Comparison of ENCODE assay signal across 7 cellular contexts in the genomic region with DNA sequence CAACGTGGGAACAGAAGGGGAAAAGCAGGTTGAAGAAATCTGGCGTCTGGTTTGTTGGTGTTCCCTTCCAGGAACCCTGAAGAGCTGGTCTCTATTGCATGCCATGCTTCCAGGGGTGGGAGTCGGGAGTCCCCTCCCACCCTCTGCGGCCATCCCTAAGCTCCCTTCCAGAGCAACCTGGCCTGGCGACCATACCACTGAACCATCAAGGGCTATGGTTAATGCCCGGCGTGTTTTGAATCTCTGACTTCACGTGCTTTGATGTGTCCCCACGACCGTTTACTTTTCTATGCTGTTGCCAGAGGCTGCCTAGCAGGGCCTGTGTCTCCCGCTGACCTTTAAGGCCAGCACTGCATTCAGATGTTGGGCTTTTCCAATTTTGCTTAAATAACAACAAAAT. TPM values are rescaled to one million over a fixed set of nuclear protein-coding genes. Genes with fewer than 3 reads are reported as not detected.
A peak's percentile ranks its signal among the peaks of the same experiment; 100 is the strongest.
DNase-seq lines count a peak whose midpoint lies in the region; ATAC-seq and TF ChIP-seq lines count a peak whose summit lies in the region.

No MANE protein-coding gene starts in this region.

- peak overlapping the region; percentile 88 for H3K4me3 Mint-ChIP-seq in T-helper 17 cell

- H3K4me3 ChIP-seq in HL-60 (replicated peaks; ENCODE audit: insufficient read depth, low read length) (peak overlapping the region; percentile 77), iPS-11a (ENCODE audit: low read depth, low read length) (peak overlapping the region; percentile 47), skeletal muscle cell (ENCODE audit: low read depth, low read length) (peak overlapping the region; percentile 72)

- H3K27me3 Mint-ChIP-seq in T-helper 17 cell, result no peaks in the 10 kb centered on the region

- no peaks in the 10 kb centered on the region for H3K9me3 ChIP-seq in T-helper 17 cell (ENCODE audit: control insufficient read depth, low read length, poor library complexity, severe bottlenecking)

- H3K36me3 Mint-ChIP-seq in T-helper 17 cell (ENCODE audit: low read depth), result peaks cover 9% of the 10 kb centered on the region

- peaks cover 27% of the 10 kb centered on the region for H3K4me1 Mint-ChIP-seq in T-helper 17 cell

- DNase-seq in HL-60 (ENCODE audit: low read depth in 1 of 2, low spot score in 1 of 2) (no peak), T-helper 17 cell (no peak), skeletal muscle cell (ENCODE audit: low read depth) (no peak), C1 segment of cervical spinal cord (lab: John Stamatoyannopoulos, UW) (no peak), NCI-H2196 (lab: John Stamatoyannopoulos, UW; ENCODE audit: unreplicated experiment) (no peak)

- ATAC-seq in T-helper 17 cell (no peak), GM18870 (IDR thresholded peaks at IDR 0.05; ENCODE audit: unreplicated experiment) (no peak)

- TF ChIP-seq CTCF in HL-60 (IDR thresholded peaks at IDR 0.05; ENCODE audit: insufficient read depth, low read length), result no peak

- peak overlapping the region; percentile 96 for H3K27ac Mint-ChIP-seq in T-helper 17 cell

- no peaks in the 10 kb centered on the region for H3K27me3 ChIP-seq in HL-60 (ENCODE audit: insufficient read depth, poor library complexity, severe bottlenecking)

- H3K27ac ChIP-seq in HL-60 (replicated peaks), result peak overlapping the region; percentile 75

RNA-seq across cellular contexts. Expression of gene SNRK, which starts 0.7 kb away (rescaled TPM):
- 100 to 1,000 TPM; 127 to 159 TPM for total RNA-seq in T-helper 17 cell
